ENCODE assay signal across 17 cellular contexts in genomic region chr18:34890486-34891085, GRCh38.
DNase-seq lines count a peak whose midpoint lies in the region; ATAC-seq, FAIRE-seq and TF ChIP-seq lines count a peak whose summit lies in the region.
"Had no signal": no experiment of that assay in that cellular context is flagged by ENCODE, and none has a peak within 500 bp of the region (broad histone marks: within the 10 kb centered on the region; RNA-seq: fewer than 3 reads in every experiment).

No MANE protein-coding gene starts in this region.

- BruUV-seq in K562 (replicated peaks; lab: Mats Ljungman, UMichigan): no TSS peak

- H3K4me3 ChIP-seq in BLaER1 treated with 17β-estradiol and CSF1 and Interleukin-3, amounts not matched to agents 10 nM and 100 nM: no peak overlapping the region
- H3K4me3 ChIP-seq in HL-60 (replicated peaks; ENCODE audit: insufficient read depth, low read length) (no peak overlapping the region), K562 (no peak overlapping the region), dorsolateral prefrontal cortex (no peak overlapping the region)
- H3K4me3 ChIP-seq: A549 had no signal

- H3K9me1 ChIP-seq in K562 (ENCODE audit: control insufficient read depth, insufficient read depth, low read length): no peaks in the 10 kb centered on the region

- TF ChIP-seq POLR2A in K562 (conservative IDR thresholded peaks at IDR 0.05): no peak

- peaks cover 0 to 10% (median 6%) of the 10 kb centered on the region in 10 experiments; a peak in 12 of 20 replicates for H3K4me1 ChIP-seq in BLaER1 treated with 17β-estradiol and CSF1 and Interleukin-3, amounts not matched to agents 10 nM and 100 nM
- no peaks in the 10 kb centered on the region for H3K4me1 ChIP-seq in K562 (replicated peaks in 1 of 2; ENCODE audit: control insufficient read depth in 2 of 2, insufficient read depth in 2 of 2, low read length in 2 of 2)
- H3K4me1 ChIP-seq: A549 had no signal

- no peak for TF ChIP-seq EP300 in K562 (IDR thresholded peaks at IDR 0.05; ENCODE audit: low read length)

- no peak overlapping the region for H3K9ac ChIP-seq in BLaER1 treated with 17β-estradiol and CSF1 and Interleukin-3, amounts not matched to agents 10 nM and 100 nM
- H3K9ac ChIP-seq in K562 (ENCODE audit: insufficient read depth in 1 of 2, low read depth in 2 of 2, low read length in 2 of 2): no peak overlapping the region

- FAIRE-seq in K562 (lab: Jason Lieb, UNC): no peak
- FAIRE-seq: A549, GM12892, GM19239, H1 had no signal

- no peaks in the 10 kb centered on the region for H3K27me3 ChIP-seq in BLaER1 treated with 17β-estradiol and CSF1 and Interleukin-3, amounts not matched to agents 10 nM and 100 nM
- no peaks in the 10 kb centered on the region for H3K27me3 ChIP-seq in HL-60 (ENCODE audit: insufficient read depth, poor library complexity, severe bottlenecking)
- H3K27me3 ChIP-seq in K562 (ENCODE audit: control insufficient read depth in 2 of 2, insufficient read depth in 2 of 2, low read length in 2 of 2): no peaks in the 10 kb centered on the region
- H3K27me3 ChIP-seq in dorsolateral prefrontal cortex: no peaks in the 10 kb centered on the region

- DNase-seq in HL-60 (ENCODE audit: low read depth in 1 of 2, low spot score in 1 of 2): peak; percentile 42 to 63
- DNase-seq in MV-4-11 (lab: John Stamatoyannopoulos, UW): peak; percentile 14
- DNase-seq in K562 (ENCODE audit: extremely low read depth in 1 of 4, low spot score in 3 of 4): no peak
- no peak for DNase-seq in dedifferentiated amniotic fluid mesenchymal stem cell (ENCODE audit: extremely low spot score)
- DNase-seq in dorsolateral prefrontal cortex: no peak
- DNase-seq: C1 segment of cervical spinal cord; CD4-positive, alpha-beta T cell; DND-41; GDM1; HCEC 1CT; HFFc6 had no signal

- CTCF ChIA-PET in K562 (lab: Yijun Ruan, JAX; ENCODE audit: low intra/inter-chr PET ratio): no interaction called here

- in situ Hi-C loops in K562 (cut with MboI): no loop called here

- no peak overlapping the region for H3K27ac ChIP-seq in BLaER1 treated with 17β-estradiol and CSF1 and Interleukin-3, amounts not matched to agents 10 nM and 100 nM
- H3K27ac ChIP-seq in HL-60 (replicated peaks): no peak overlapping the region
- no peak overlapping the region for H3K27ac ChIP-seq in K562 (ENCODE audit: extremely low read depth, low read depth, low read length)
- H3K27ac ChIP-seq in dorsolateral prefrontal cortex: no peak overlapping the region
- H3K27ac ChIP-seq: A549 had no signal

- peaks cover 0 to 76% (median 0%) of the 10 kb centered on the region in 11 experiments; a peak in 6 of 22 replicates for H3K36me3 ChIP-seq in BLaER1 treated with 17β-estradiol and CSF1 and Interleukin-3, amounts not matched to agents 10 nM and 100 nM
- H3K36me3 ChIP-seq in K562 (ENCODE audit: control insufficient read depth, insufficient read depth, low read length): no peaks in the 10 kb centered on the region

- H2AFZ ChIP-seq in K562 (ENCODE audit: low read depth, low read length): no peak overlapping the region

- intact Hi-C loops in K562 (cut with micrococcal nuclease) (no loop called here), dorsolateral prefrontal cortex (cut with DNase I) (no loop called here)

- H4K20me1 ChIP-seq in BLaER1 treated with 17β-estradiol and CSF1 and Interleukin-3, amounts not matched to agents 10 nM and 100 nM: no peaks in the 10 kb centered on the region
- no peaks in the 10 kb centered on the region for H4K20me1 ChIP-seq in K562 (replicated peaks; ENCODE audit: control insufficient read depth, insufficient read depth, low read length)

- TF ChIP-seq RAD21 in K562 (CRISPR knock-in tag; conservative IDR thresholded peaks at IDR 0.05 in 1 of 2, IDR thresholded peaks at IDR 0.05 in 1 of 2): no peak

- no peak for TF ChIP-seq CTCF in HL-60 (IDR thresholded peaks at IDR 0.05; ENCODE audit: insufficient read depth, low read length)
- no peak for TF ChIP-seq CTCF in K562 (IDR thresholded peaks at IDR 0.05 in 2 of 3, conservative IDR thresholded peaks at IDR 0.05 in 1 of 3; ENCODE audit: insufficient read depth in 2 of 3, low read depth in 1 of 3, low read length in 3 of 3)
- TF ChIP-seq CTCF in dorsolateral prefrontal cortex (IDR thresholded peaks at IDR 0.05 in 54 of 56, conservative IDR thresholded peaks at IDR 0.05 in 2 of 56; ENCODE audit: low read depth in 1 of 56, partially characterized antibody in 56 of 56): no peak

- POLR2A ChIA-PET in K562 (lab: Yijun Ruan, JAX): no interaction called here

- 2% methylated on average over 6 of the region's 6 CpGs for WGBS in K562 (ENCODE audit: insufficient coverage, low coverage, missing lambda C conversion rate)

- peak overlapping the region in 9 of 11 experiments; percentile 5 to 47 (median 39); a peak in 9 of 22 replicates for H3K4me2 ChIP-seq in BLaER1 treated with 17β-estradiol and CSF1 and Interleukin-3, amounts not matched to agents 10 nM and 100 nM
- no peak overlapping the region for H3K4me2 ChIP-seq in K562 (ENCODE audit: insufficient read depth, low read length)
- H3K4me2 ChIP-seq: A549 had no signal

- no peaks in the 10 kb centered on the region for H3K79me2 ChIP-seq in K562 (ENCODE audit: control insufficient read depth, insufficient read depth, low read length)

- peaks cover 0 to 66% (median 10%) of the 10 kb centered on the region in 11 experiments; a peak in 12 of 22 replicates for H3K9me3 ChIP-seq in BLaER1 treated with 17β-estradiol and CSF1 and Interleukin-3, amounts not matched to agents 10 nM and 100 nM (replicated peaks in 1 of 11)
- H3K9me3 ChIP-seq in K562 (replicated peaks; ENCODE audit: control insufficient read depth, insufficient read depth, low read depth, low read length): no peaks in the 10 kb centered on the region

- ATAC-seq in K562: no peak
- ATAC-seq in SK-N-SH treated with all-trans-retinoic acid at 6 μM for 48 hours: no peak
- ATAC-seq: A549 had no signal

TF ChIP-seq in K562, 482 proteins besides CTCF, POLR2A, EP300 and RAD21 (continues in another document):
- no peak for TF ChIP-seq E2F3 (CRISPR knock-in tag; IDR thresholded peaks at IDR 0.05)
- TF ChIP-seq SAFB2 (IDR thresholded peaks at IDR 0.05; ENCODE audit: borderline replicate concordance, low read depth, low read length, severe bottlenecking): no peak
- no peak for TF ChIP-seq USF1 (CRISPR knock-in tag; IDR thresholded peaks at IDR 0.05)
- TF ChIP-seq NELFE (IDR thresholded peaks at IDR 0.05; ENCODE audit: insufficient read depth, insufficient read length): no peak
- no peak for TF ChIP-seq CEBPG (CRISPR knock-in tag; IDR thresholded peaks at IDR 0.05)
- peak; percentile 48 to 82; a peak in 3 of 4 replicates for TF ChIP-seq CEBPG (tag; conservative IDR thresholded peaks at IDR 0.05 in 1 of 2, IDR thresholded peaks at IDR 0.05 in 1 of 2)
- TF ChIP-seq BRF1 (IDR thresholded peaks at IDR 0.05; ENCODE audit: borderline replicate concordance, extremely low read depth, insufficient read length): no peak

TF ChIP-seq in SK-N-SH treated with all-trans-retinoic acid at 6 μM for 48 hours, 23 proteins besides CTCF, POLR2A, EP300 and RAD21:
- TF ChIP-seq CSRNP3 (CRISPR knock-in tag; IDR thresholded peaks at IDR 0.05): no peak
- TF ChIP-seq OSR1 (CRISPR knock-in tag; IDR thresholded peaks at IDR 0.05): no peak
- TF ChIP-seq PPARA (CRISPR knock-in tag; IDR thresholded peaks at IDR 0.05; ENCODE audit: borderline replicate concordance): no peak
- TF ChIP-seq BACH2 (CRISPR knock-in tag; IDR thresholded peaks at IDR 0.05; ENCODE audit: borderline replicate concordance): no peak

Comparison
In these comparisons a context has a peak if more than half of its experiments do, and no peak if none do; other contexts are left out.
1. DNase-seq: peak in HL-60 (2 of 2) and MV-4-11 (single experiment); none in K562 (0 of 4), dedifferentiated amniotic fluid mesenchymal stem cell (single experiment) and dorsolateral prefrontal cortex (0 of 10).